In genomic region chr13:114081761-114082681, GRCh38 we compare ENCODE assay signal across 17 cellular contexts. TPM values are rescaled to one million over a fixed set of nuclear protein-coding genes. Genes with fewer than 3 reads are reported as not detected.
DNase-seq lines count a peak whose midpoint lies in the region; ATAC-seq and TF ChIP-seq lines count a peak whose summit lies in the region.
"Had no signal": no experiment of that assay in that cellular context is flagged by ENCODE, and none has a peak within 500 bp of the region (broad histone marks: within the 10 kb centered on the region; RNA-seq: fewer than 3 reads in every experiment).

No MANE protein-coding gene starts in this region.

- no peak for ATAC-seq in activated CD4-positive, alpha-beta T cell treated with anti-CD3 and anti-CD28 coated beads for 36 hours
- ATAC-seq in effector memory CD8-positive, alpha-beta T cell (replicated peaks) = no peak
- ATAC-seq in omental fat pad (ENCODE audit: low FRiP score) = no peak
- ATAC-seq: left lung had no signal

- CTCF ChIA-PET in activated CD4-positive, alpha-beta T cell treated with anti-CD3 and anti-CD28 coated beads for 36 hours (lab: Charles Lee) = interaction anchor here (1.0 kb wide), 1 partner anchor 144 kb away, joined by 3 read pairs; no protein-coding TSS in a partner anchor
- CTCF ChIA-PET in HEK293 (lab: Yijun Ruan, JAX) = interaction anchor here (0.5 kb wide), 1 partner anchor 172 kb away, joined by 4 read pairs; no protein-coding TSS in a partner anchor

- intact Hi-C loops in activated CD4-positive, alpha-beta T cell treated with anti-CD3 and anti-CD28 coated beads for 36 hours (cut with DNase I, micrococcal nuclease) = no loop called here
- intact Hi-C loops in activated CD4-positive, alpha-beta T cell treated with anti-CD3 and anti-CD28 coated beads, Interleukin-2, amount 10 ng/mL, durations not matched to agents 24 days and 14 days (cut with micrococcal nuclease) = no loop called here

- no peaks in the 10 kb centered on the region for H3K36me3 ChIP-seq in HEK293 (ENCODE audit: control insufficient read depth in 2 of 2, insufficient read depth in 1 of 2, low read length in 2 of 2)
- H3K36me3 ChIP-seq: adrenal gland, left lung, Peyer's patch, thyroid gland had no signal

- TF ChIP-seq CTCF in HEK293 (tag by site-specific recombination; IDR thresholded peaks at IDR 0.05) (no peak), omental fat pad (IDR thresholded peaks at IDR 0.05) (no peak)

- no peaks in the 10 kb centered on the region for H3K4me1 ChIP-seq in HEK293 (ENCODE audit: control insufficient read depth, insufficient read depth, low read length)
- H3K4me1 ChIP-seq: left lung had no signal

- peaks cover 47% of the 10 kb centered on the region for H3K4me1 Mint-ChIP-seq in activated CD4-positive, alpha-beta T cell treated with anti-CD3 and anti-CD28 coated beads for 36 hours
- peaks cover 6% of the 10 kb centered on the region for H3K4me1 Mint-ChIP-seq in activated CD4-positive, alpha-beta T cell treated with anti-CD3 and anti-CD28 coated beads, Interleukin-2, amount 10 ng/mL, durations not matched to agents 24 days and 14 days
- H3K4me1 Mint-ChIP-seq in effector memory CD8-positive, alpha-beta T cell (ENCODE audit: low read depth in 2 of 2) = peaks cover 37 to 46% of the 10 kb centered on the region in 2 donors

- POLR2A ChIA-PET in activated CD4-positive, alpha-beta T cell treated with anti-CD3 and anti-CD28 coated beads for 36 hours (lab: Charles Lee) = interaction anchor here (0.7 kb wide), 1 partner anchor 66 kb away, joined by 4 read pairs; no protein-coding TSS in a partner anchor
- POLR2A ChIA-PET in HEK293 (lab: Yijun Ruan, JAX) = no interaction called here

- no peaks in the 10 kb centered on the region for H3K9me3 ChIP-seq in HEK293 (ENCODE audit: control insufficient read depth, insufficient read depth, low read depth, low read length)
- H3K9me3 ChIP-seq: adrenal gland, Peyer's patch, thyroid gland had no signal

- no peak overlapping the region for H3K4me3 Mint-ChIP-seq in activated CD4-positive, alpha-beta T cell treated with anti-CD3 and anti-CD28 coated beads for 36 hours
- H3K4me3 Mint-ChIP-seq in activated CD4-positive, alpha-beta T cell treated with anti-CD3 and anti-CD28 coated beads, Interleukin-2, amount 10 ng/mL, durations not matched to agents 24 days and 14 days = no peak overlapping the region
- H3K4me3 Mint-ChIP-seq in effector memory CD8-positive, alpha-beta T cell = peak overlapping the region; percentile 11 to 21
- H3K4me3 Mint-ChIP-seq: T-helper 1 cell treated with Interleukin-12 subunit alpha and Interleukin-12 subunit beta and Interleukin-4 antibody, amounts not matched to agents 30 μg/mL and 1 μg/mL, for 36 hours had no signal

- H3K27ac Mint-ChIP-seq in activated CD4-positive, alpha-beta T cell treated with anti-CD3 and anti-CD28 coated beads for 36 hours = peak overlapping the region; percentile 42
- no peak overlapping the region for H3K27ac Mint-ChIP-seq in activated CD4-positive, alpha-beta T cell treated with anti-CD3 and anti-CD28 coated beads, Interleukin-2, amount 10 ng/mL, durations not matched to agents 24 days and 14 days
- H3K27ac Mint-ChIP-seq in effector memory CD8-positive, alpha-beta T cell = peak overlapping the region; percentile 49 to 84
- H3K27ac Mint-ChIP-seq: T-helper 1 cell treated with Interleukin-12 subunit alpha and Interleukin-12 subunit beta and Interleukin-4 antibody, amounts not matched to agents 30 μg/mL and 1 μg/mL, for 36 hours had no signal

- no peak overlapping the region for H3K27ac ChIP-seq in HEK293 (ENCODE audit: extremely low read depth, low read depth, low read length)
- H3K27ac ChIP-seq: adrenal gland, left lung, Peyer's patch, thyroid gland had no signal

- no peaks in the 10 kb centered on the region for H3K9me3 Mint-ChIP-seq in activated CD4-positive, alpha-beta T cell treated with anti-CD3 and anti-CD28 coated beads for 36 hours (ENCODE audit: low read depth)
- H3K9me3 Mint-ChIP-seq in activated CD4-positive, alpha-beta T cell treated with anti-CD3 and anti-CD28 coated beads, Interleukin-2, amount 10 ng/mL, durations not matched to agents 24 days and 14 days = no peaks in the 10 kb centered on the region
- H3K9me3 Mint-ChIP-seq in effector memory CD8-positive, alpha-beta T cell = no peaks in the 10 kb centered on the region
- H3K9me3 Mint-ChIP-seq: T-helper 1 cell treated with Interleukin-12 subunit alpha and Interleukin-12 subunit beta and Interleukin-4 antibody, amounts not matched to agents 30 μg/mL and 1 μg/mL, for 36 hours had no signal

- H3K36me3 Mint-ChIP-seq in activated CD4-positive, alpha-beta T cell treated with anti-CD3 and anti-CD28 coated beads for 36 hours (ENCODE audit: low read depth) = peaks cover 3% of the 10 kb centered on the region
- peaks cover 17% of the 10 kb centered on the region for H3K36me3 Mint-ChIP-seq in activated CD4-positive, alpha-beta T cell treated with anti-CD3 and anti-CD28 coated beads, Interleukin-2, amount 10 ng/mL, durations not matched to agents 24 days and 14 days (ENCODE audit: low read depth)
- peaks cover 45% of the 10 kb centered on the region for H3K36me3 Mint-ChIP-seq in effector memory CD8-positive, alpha-beta T cell (ENCODE audit: insufficient read depth)

- no peaks in the 10 kb centered on the region for H3K27me3 Mint-ChIP-seq in activated CD4-positive, alpha-beta T cell treated with anti-CD3 and anti-CD28 coated beads for 36 hours
- no peaks in the 10 kb centered on the region for H3K27me3 Mint-ChIP-seq in activated CD4-positive, alpha-beta T cell treated with anti-CD3 and anti-CD28 coated beads, Interleukin-2, amount 10 ng/mL, durations not matched to agents 24 days and 14 days
- H3K27me3 Mint-ChIP-seq in effector memory CD8-positive, alpha-beta T cell = no peaks in the 10 kb centered on the region

- no peak for DNase-seq in activated CD4-positive, alpha-beta T cell treated with anti-CD3 and anti-CD28 coated beads for 36 hours
- DNase-seq in activated CD4-positive, alpha-beta T cell treated with anti-CD3 and anti-CD28 coated beads, Interleukin-2, amount 10 ng/mL, durations not matched to agents 24 days and 14 days = no peak
- DNase-seq in effector memory CD8-positive, alpha-beta T cell = no peak
- DNase-seq in omental fat pad (ENCODE audit: low spot score) (peak; percentile 16), GM19238 (ENCODE audit: insufficient read length, low spot score) (no peak), HCEC 1CT (no peak), superior temporal gyrus (ENCODE audit: extremely low spot score) (no peak)
- DNase-seq: activated CD4-positive, alpha-beta T cell treated with anti-CD3 and anti-CD28 coated beads, Interleukin-2, amount 50 U/mL, for 1 hour; DMS 273 treated with DMSO at 0.1 percent for 48 hours; erythroblast; NCI-H510A treated with DMSO at 0.1 percent for 48 hours; thyroid gland had no signal

- no peak overlapping the region for H3K4me3 ChIP-seq in HEK293 (ENCODE audit: low read depth, low read length)
- H3K4me3 ChIP-seq: adrenal gland, left lung, Peyer's patch, thyroid gland had no signal

TF ChIP-seq in HEK293, 187 proteins besides CTCF, POLR2A, EP300 and RAD21:
- peak; percentile 44 for TF ChIP-seq GLIS1 (tag by site-specific recombination; IDR thresholded peaks at IDR 0.05)
- no peak for TF ChIP-seq KLF8 (tag by site-specific recombination; IDR thresholded peaks at IDR 0.05)
- TF ChIP-seq SP2 (tag by site-specific recombination; IDR thresholded peaks at IDR 0.05) = no peak
- TF ChIP-seq PRDM6 (tag by site-specific recombination; IDR thresholded peaks at IDR 0.05) = no peak

RNA-seq across cellular contexts. Expression of gene RASA3, which starts 50.4 kb away (rescaled TPM):
- 10 to 100 TPM; 33.0 to 34.7 TPM for total RNA-seq in activated CD4-positive, alpha-beta T cell treated with anti-CD3 and anti-CD28 coated beads for 36 hours
- 15.9 TPM in 2 replicates for total RNA-seq in activated CD4-positive, alpha-beta T cell treated with anti-CD3 and anti-CD28 coated beads, Interleukin-2, amount 10 ng/mL, durations not matched to agents 24 days and 14 days
- 10 to 100 TPM; 28.1 to 73.4 (median 56.8) TPM for total RNA-seq in omental fat pad

Comparison
In these comparisons a context has a peak if more than half of its experiments do, and no peak if none do; other contexts are left out.
1. H3K4me3 Mint-ChIP-seq: peak in effector memory CD8-positive, alpha-beta T cell (2 of 2); none in activated CD4-positive, alpha-beta T cell treated with anti-CD3 and anti-CD28 coated beads for 36 hours (single experiment) and activated CD4-positive, alpha-beta T cell treated with anti-CD3 and anti-CD28 coated beads, Interleukin-2, amount 10 ng/mL, durations not matched to agents 24 days and 14 days (single experiment).